Comparison of ENCODE assay signal across 13 cellular contexts in the genomic region with DNA sequence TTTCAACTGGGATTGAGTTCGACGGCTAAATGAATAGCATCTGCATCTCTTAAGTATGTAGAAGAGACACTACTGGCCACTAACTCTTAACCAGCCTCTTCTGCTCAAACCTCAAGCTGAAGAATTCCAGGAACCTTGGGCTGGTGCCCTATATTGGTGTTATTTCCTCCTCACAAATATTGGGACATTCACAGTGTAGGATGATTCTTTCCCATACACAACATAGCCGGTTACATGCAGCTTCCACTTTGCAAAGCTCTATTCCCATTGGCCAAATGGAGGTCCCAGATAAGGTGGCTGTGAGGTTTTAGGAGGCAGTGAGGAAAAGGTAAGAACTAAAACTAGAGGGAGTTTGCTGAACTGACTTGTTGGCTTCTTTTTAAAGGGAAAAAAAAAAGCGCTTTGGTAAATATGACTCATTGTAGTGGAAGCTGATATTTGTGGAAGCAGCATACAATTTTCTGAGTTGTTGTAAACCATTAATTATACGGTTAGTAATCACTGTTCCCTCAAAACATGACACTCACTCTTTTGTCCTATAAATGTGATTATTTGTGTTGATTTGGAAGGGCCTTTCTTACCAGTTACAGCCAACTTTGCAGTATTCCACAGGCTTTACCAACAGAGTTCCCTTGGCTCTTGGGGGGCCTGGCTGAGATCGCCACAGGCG. TPM values are rescaled to one million over a fixed set of nuclear protein-coding genes. Genes with fewer than 3 reads are reported as not detected.
A peak's percentile ranks its signal among the peaks of the same experiment; 100 is the strongest.
DNase-seq lines count a peak whose midpoint lies in the region; ATAC-seq and TF ChIP-seq lines count a peak whose summit lies in the region.
"Had no signal": no experiment of that assay in that cellular context is flagged by ENCODE, and none has a peak within 500 bp of the region (broad histone marks: within the 10 kb centered on the region; RNA-seq: fewer than 3 reads in every experiment).

No MANE protein-coding gene starts in this region.

- H3K9me3 ChIP-seq in body of pancreas (no peaks in the 10 kb centered on the region), subcutaneous abdominal adipose tissue (ENCODE audit: control insufficient read depth in 5 of 5, low read length in 5 of 5) (no peaks in the 10 kb centered on the region)

- WGBS in body of pancreas, 2 donors, result 76 to 86% methylated on average over 7 of the region's 7 CpGs

- H3K9ac ChIP-seq in subcutaneous abdominal adipose tissue (ENCODE audit: low read length in 5 of 5), result peak overlapping the region in 1 of 5 donors; percentile 6

- H3K4me3 ChIP-seq in body of pancreas (no peak overlapping the region), subcutaneous abdominal adipose tissue (ENCODE audit: low read depth in 1 of 5, low read length in 5 of 5) (no peak overlapping the region)

- H3K4me1 ChIP-seq in body of pancreas, result peaks cover 10% of the 10 kb centered on the region
- peaks cover 0 to 14% (median 8%) of the 10 kb centered on the region in 5 donors for H3K4me1 ChIP-seq in subcutaneous abdominal adipose tissue (ENCODE audit: control insufficient read depth in 5 of 5, insufficient read depth in 5 of 5, low read length in 5 of 5)

- H3K27ac ChIP-seq in body of pancreas (peak overlapping the region in 3 of 4 donors; percentile 15 to 51 (median 26)), subcutaneous abdominal adipose tissue (ENCODE audit: low read depth, low read length) (peak overlapping the region; percentile 51)

- H3K36me3 ChIP-seq in body of pancreas (replicated peaks in 1 of 2; ENCODE audit: insufficient read depth in 1 of 2, low read depth in 2 of 2) (peaks cover 0 to 14% of the 10 kb centered on the region in 2 donors), subcutaneous abdominal adipose tissue (ENCODE audit: control insufficient read depth in 5 of 5, insufficient read depth in 5 of 5, low read length in 5 of 5) (peaks cover 4 to 42% (median 41%) of the 10 kb centered on the region in 5 donors)

- DNase-seq in HCEC 1CT (peak; percentile 74), body of pancreas (no peak), hepatic stellate cell (ENCODE audit: low spot score) (peak; percentile 18), NOMO-1 treated with DMSO at 0.1 percent for 48 hours (lab: John Stamatoyannopoulos, UW; ENCODE audit: unreplicated experiment) (no peak), NCI-H748 (lab: John Stamatoyannopoulos, UW; ENCODE audit: unreplicated experiment) (no peak), NOMO-1 (lab: John Stamatoyannopoulos, UW; ENCODE audit: unreplicated experiment in 2 of 2) (no peak)
- DNase-seq in activated CD4-positive, CD25-positive, alpha-beta regulatory T cell treated with anti-CD3 and anti-CD28 coated beads, Interleukin-2, amount 50 U/mL, for 72 hours, result no peak
- DNase-seq: activated CD4-positive, alpha-beta T cell treated with anti-CD3 and anti-CD28 coated beads, Interleukin-2, amount 50 U/mL, for 1 hour; activated naive CD8-positive, alpha-beta T cell treated with anti-CD3 and anti-CD28 coated beads, Interleukin-2, amount 50 U/mL, for 24 hours; DMS 273 treated with DMSO at 0.1 percent for 48 hours; NCI-H187 had no signal

- no peak for TF ChIP-seq CTCF in body of pancreas (IDR thresholded peaks at IDR 0.05)

- no peak for TF ChIP-seq POLR2A in body of pancreas (IDR thresholded peaks at IDR 0.05)

- H3K27me3 ChIP-seq in body of pancreas (no peaks in the 10 kb centered on the region), subcutaneous abdominal adipose tissue (ENCODE audit: control insufficient read depth in 5 of 5, insufficient read depth in 4 of 5, low read length in 5 of 5) (no peaks in the 10 kb centered on the region)

- no peak for ATAC-seq in body of pancreas
- ATAC-seq: activated naive CD8-positive, alpha-beta T cell treated with anti-CD3 and anti-CD28 coated beads, Interleukin-2, amount 50 U/mL, for 24 hours; Right ventricle myocardium inferior had no signal

- intact Hi-C loops in body of pancreas (cut with DNase I), result loop anchor here (2.0 kb wide), 1 partner anchor 189 kb away; no protein-coding TSS in a partner anchor

RNA-seq across cellular contexts. Expression of gene C22orf31, which starts 17.6 kb away (rescaled TPM):
- not detected for total RNA-seq in body of pancreas
- total RNA-seq: Right ventricle myocardium inferior had no signal

RNA-seq across cellular contexts. Expression of gene KREMEN1, which starts 28.8 kb away (rescaled TPM):
- 1 to 10 TPM; 6.6 to 7.3 TPM for total RNA-seq in body of pancreas

Comparison
In these comparisons a context has a peak if more than half of its experiments do, and no peak if none do; other contexts are left out.
1. DNase-seq: peak in HCEC 1CT (single experiment) and hepatic stellate cell (single experiment); none in body of pancreas (0 of 4), activated CD4-positive, CD25-positive, alpha-beta regulatory T cell treated with anti-CD3 and anti-CD28 coated beads, Interleukin-2, amount 50 U/mL, for 72 hours (single experiment), NOMO-1 treated with DMSO at 0.1 percent for 48 hours (single experiment), NCI-H748 (single experiment) and NOMO-1 (0 of 2).